1 cellular context compared by ENCODE assay signal in the genomic region with DNA sequence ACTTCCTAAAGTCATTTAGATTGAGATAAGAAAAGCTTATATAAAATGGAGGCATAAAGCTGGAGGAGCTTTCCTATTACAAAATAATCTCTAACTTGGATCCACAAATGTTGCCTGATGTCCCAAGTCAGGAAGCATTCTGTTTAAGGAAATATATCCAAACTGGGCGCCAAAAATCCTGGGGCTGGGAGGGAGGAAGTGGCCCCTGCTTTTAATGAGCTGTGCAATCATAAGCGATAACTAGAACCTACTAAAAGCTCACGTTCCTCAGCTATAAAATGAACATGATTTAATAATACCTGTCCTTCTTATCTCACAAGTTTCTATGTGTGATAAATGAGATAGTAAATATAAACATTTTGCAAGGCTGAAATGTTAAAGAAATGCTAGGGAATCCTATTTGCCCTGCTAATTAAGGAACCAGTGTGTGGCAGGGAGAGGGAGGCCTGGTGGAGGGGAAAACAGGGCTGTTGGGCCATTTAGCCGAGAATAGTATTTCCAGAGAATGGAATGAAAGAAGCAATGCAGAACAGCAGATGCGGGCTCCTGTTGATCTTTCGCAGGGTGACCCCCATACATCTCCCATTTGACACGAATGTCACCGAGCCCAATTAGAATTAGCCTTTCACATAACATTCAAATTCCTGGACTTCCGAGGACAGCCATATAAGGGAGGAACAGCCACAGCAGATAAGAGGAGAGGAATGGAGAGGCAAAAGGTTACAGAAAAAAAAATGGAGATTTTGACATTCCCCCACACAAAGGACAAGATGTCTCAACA.
TF ChIP-seq lines count a peak whose summit lies in the region.

No MANE protein-coding gene starts in this region.

TF ChIP-seq in GM23338, 12 proteins besides CTCF, POLR2A, EP300 and RAD21 (continued from another document):
- no peak for TF ChIP-seq REST (IDR thresholded peaks at IDR 0.05; ENCODE audit: unreplicated experiment)
